8 cellular contexts compared by ENCODE assay signal in genomic region chr20:44651507-44652373, GRCh38. TPM values are rescaled to one million over a fixed set of nuclear protein-coding genes. Genes with fewer than 3 reads are reported as not detected.
DNase-seq lines count a peak whose midpoint lies in the region; TF ChIP-seq lines count a peak whose summit lies in the region.

Gene ADA (minus strand): TSS chr20:44651699. CDS start chr20:44651607, 92 bp downstream.

- H3K18ac ChIP-seq in mesenchymal stem cell (ENCODE audit: low read depth in 1 of 2, low read length in 2 of 2) = peak within 1 kb of the TSS; percentile 90 to 93

- no peak within 1 kb of the TSS for H2BK5ac ChIP-seq in mesenchymal stem cell (ENCODE audit: low read depth, low read length, poor library complexity, severe bottlenecking)

- WGBS in mesenchymal stem cell = under 1% methylated on average over 61 of the region's 91 CpGs

- H3K4me2 ChIP-seq in mesenchymal stem cell (ENCODE audit: low read length, poor library complexity, severe bottlenecking) = peak within 1 kb of the TSS; percentile 96

- H3K4me3 ChIP-seq in AG04449 (ENCODE audit: low read depth, low read length) = peak within 1 kb of the TSS; percentile 71
- peak within 1 kb of the TSS; percentile 91 for H3K4me3 ChIP-seq in endocrine pancreas (ENCODE audit: control insufficient read depth, insufficient read depth, low read length)
- H3K4me3 ChIP-seq in mesenchymal stem cell (ENCODE audit: insufficient read depth in 1 of 2, low read depth in 1 of 2, low read length in 2 of 2) = peak within 1 kb of the TSS; percentile 73 to 91

- peak within 1 kb of the TSS; percentile 80 for H2AFZ ChIP-seq in mesenchymal stem cell (ENCODE audit: low read depth, low read length)

- no peak within 1 kb of the TSS for H2AK5ac ChIP-seq in mesenchymal stem cell (ENCODE audit: low read length, severe bottlenecking)

- H3K36me3 ChIP-seq in endocrine pancreas (ENCODE audit: control insufficient read depth, insufficient read depth, low read length) = no peaks in the 10 kb centered on the region
- peaks cover 0 to 7% of the 10 kb centered on the region in 2 experiments for H3K36me3 ChIP-seq in mesenchymal stem cell (ENCODE audit: control insufficient read depth in 1 of 2, insufficient read depth in 2 of 2, low read depth in 1 of 2, low read length in 2 of 2)

- H3K79me1 ChIP-seq in mesenchymal stem cell (replicated peaks; ENCODE audit: low read length, poor library complexity, severe bottlenecking) = peaks cover 15% of the 10 kb centered on the region

- H3K9me3 ChIP-seq in endocrine pancreas (ENCODE audit: control insufficient read depth, low read length) = no peaks in the 10 kb centered on the region
- H3K9me3 ChIP-seq in mesenchymal stem cell (ENCODE audit: control insufficient read depth, low read length) = no peaks in the 10 kb centered on the region

- POLR2A ChIA-PET in AG04449 (lab: Yijun Ruan, JAX) = interaction anchor here (0.7 to 0.9 kb wide), 2 partner anchors 8 to 33 kb away, joined by 3 read pairs; no protein-coding TSS in a partner anchor

- peak within 1 kb of the TSS; percentile 1 for H3K27ac ChIP-seq in mesenchymal stem cell (ENCODE audit: low read length, poor library complexity, severe bottlenecking)

- H3K23ac ChIP-seq in mesenchymal stem cell (ENCODE audit: low read length in 2 of 2) = peak within 1 kb of the TSS in 1 of 2 experiments; percentile 75

- H2BK120ac ChIP-seq in mesenchymal stem cell (ENCODE audit: low read depth, low read length) = peak within 1 kb of the TSS; percentile 88

- no peak within 1 kb of the TSS for H3K9ac ChIP-seq in endocrine pancreas (ENCODE audit: control insufficient read depth, insufficient read depth, low read length)
- peak within 1 kb of the TSS; percentile 85 for H3K9ac ChIP-seq in mesenchymal stem cell (ENCODE audit: low read length)

- H3K27me3 ChIP-seq in endocrine pancreas (ENCODE audit: control insufficient read depth, insufficient read depth, low read length) = no peaks in the 10 kb centered on the region
- H3K27me3 ChIP-seq in mesenchymal stem cell (ENCODE audit: control insufficient read depth in 1 of 2, insufficient read depth in 1 of 2, low read length in 2 of 2) = peaks cover 12% of the 10 kb centered on the region in 2 experiments

- peak within 1 kb of the TSS in 1 of 2 experiments; percentile 93 for H2BK12ac ChIP-seq in mesenchymal stem cell (ENCODE audit: low read length in 2 of 2)

- peak within 1 kb of the TSS; percentile 83 for H2BK15ac ChIP-seq in mesenchymal stem cell (ENCODE audit: low read depth, poor library complexity, severe bottlenecking)

- peak within 1 kb of the TSS; percentile 95 for H4K8ac ChIP-seq in mesenchymal stem cell (ENCODE audit: low read length)

- H3K4ac ChIP-seq in mesenchymal stem cell (ENCODE audit: low read depth in 1 of 2, low read length in 2 of 2) = peak within 1 kb of the TSS; percentile 24 to 79

- CTCF ChIA-PET in AG04449 (lab: Yijun Ruan, JAX) = interaction anchor here (1.2 to 1.8 kb wide), 3 partner anchors 9 to 267 kb away, joined by 3 to 8 read pairs (median 3); no protein-coding TSS in a partner anchor

- peak within 1 kb of the TSS; percentile 76 for H4K91ac ChIP-seq in mesenchymal stem cell (ENCODE audit: low read length)

- peak; percentile 48 for TF ChIP-seq POLR2A in GM19193 (IDR thresholded peaks at IDR 0.05; ENCODE audit: extremely low read depth, insufficient read depth, insufficient read length)

- H3K4me1 ChIP-seq in endocrine pancreas (ENCODE audit: control insufficient read depth, insufficient read depth, low read length) (no peaks in the 10 kb centered on the region), mesenchymal stem cell (ENCODE audit: control insufficient read depth, insufficient read depth, low read depth, low read length) (peaks cover 18% of the 10 kb centered on the region)

- H3K14ac ChIP-seq in mesenchymal stem cell (ENCODE audit: low read length in 2 of 2) = peak within 1 kb of the TSS in 1 of 2 experiments; percentile 75

- DNase-seq in AG04449 (ENCODE audit: low read depth, low spot score) (no peak), NCI-H2171 treated with DMSO at 0.1 percent for 48 hours (lab: John Stamatoyannopoulos, UW) (peak; percentile 22), mesenchymal stem cell (peak; percentile 66), SIG-M5 (lab: John Stamatoyannopoulos, UW) (no peak)
- peak; percentile 41 to 54 for DNase-seq in activated CD4-positive, alpha-beta T cell treated with anti-CD3 and anti-CD28 coated beads, Interleukin-2, amount 50 U/mL, for 48 hours

- TF ChIP-seq CTCF in AG04449 (IDR thresholded peaks at IDR 0.05; ENCODE audit: insufficient read depth, low read length, missing control alignments) (peak; percentile 3), subcutaneous adipose tissue (IDR thresholded peaks at IDR 0.05; ENCODE audit: low read depth) (no peak)

RNA-seq across cellular contexts. Expression of gene ADA, which starts in this region (rescaled TPM):
- 13.9 TPM for polyA plus RNA-seq in mesenchymal stem cell (2013, experiment 1 of 2)
- 14.1 TPM for polyA plus RNA-seq in mesenchymal stem cell (2013, experiment 2 of 2)
- total RNA-seq in subcutaneous adipose tissue = 10 to 100 TPM; 19.4 to 34.8 (median 22.6) TPM

Comparison
In these comparisons a context has a peak if more than half of its experiments do, and no peak if none do; other contexts are left out.
1. DNase-seq: peak in NCI-H2171 treated with DMSO at 0.1 percent for 48 hours (single experiment), activated CD4-positive, alpha-beta T cell treated with anti-CD3 and anti-CD28 coated beads, Interleukin-2, amount 50 U/mL, for 48 hours (2 of 2) and mesenchymal stem cell (single experiment); none in AG04449 (single experiment) and SIG-M5 (single experiment).
2. Peak in every context shown above with its lines, with median percentiles within 50 percentile points of each other: H3K4me3 ChIP-seq.